Comparison of ENCODE assay signal across 9 cellular contexts in the genomic region with DNA sequence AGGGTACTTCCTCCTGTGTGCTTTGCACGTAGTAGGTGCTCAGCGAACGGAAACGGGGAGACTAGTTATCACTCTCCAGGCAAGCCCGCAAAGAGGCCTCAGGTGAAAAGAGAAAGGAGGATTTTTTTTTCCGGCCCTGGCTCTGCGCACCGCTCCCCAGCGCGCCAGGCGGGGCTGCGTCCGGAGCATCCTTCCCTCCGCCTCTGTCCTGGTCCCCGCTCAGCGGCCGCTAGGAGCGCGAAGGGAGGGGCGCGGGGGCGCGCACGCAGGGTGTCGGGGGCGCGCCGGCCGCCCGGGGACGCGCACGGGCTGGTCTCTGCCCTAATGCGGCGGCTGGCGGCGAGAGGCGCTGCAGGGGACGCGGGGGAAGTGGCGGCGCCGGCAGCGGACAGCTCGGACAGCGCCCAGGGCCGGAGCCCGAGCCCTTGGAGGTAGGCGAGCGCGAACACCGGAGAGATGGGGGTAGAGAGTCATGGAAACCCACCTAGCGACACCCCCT. TPM values are rescaled to one million over a fixed set of nuclear protein-coding genes. Genes with fewer than 3 reads are reported as not detected.
DNase-seq lines count a peak whose midpoint lies in the region; ATAC-seq, FAIRE-seq and TF ChIP-seq lines count a peak whose summit lies in the region.
"Had no signal": no experiment of that assay in that cellular context is flagged by ENCODE, and none has a peak within 500 bp of the region (broad histone marks: within the 10 kb centered on the region; RNA-seq: fewer than 3 reads in every experiment).

No MANE protein-coding gene starts in this region.

- H3K9me2 ChIP-seq in GM23338 (ENCODE audit: insufficient read depth), result no peaks in the 10 kb centered on the region

- TF ChIP-seq RAD21 in A549 (conservative IDR thresholded peaks at IDR 0.05 in 1 of 2, IDR thresholded peaks at IDR 0.05 in 1 of 2) (no peak), K562 (CRISPR knock-in tag; conservative IDR thresholded peaks at IDR 0.05 in 1 of 2, IDR thresholded peaks at IDR 0.05 in 1 of 2) (no peak)

- intact Hi-C loops in K562 (cut with micrococcal nuclease), result loop anchor here (5.0 kb wide), 1 partner anchor 134 kb away; no protein-coding TSS in a partner anchor

- H3K27me3 ChIP-seq in GM23338 (ENCODE audit: insufficient read depth) (peaks cover 7% of the 10 kb centered on the region; the same call in 1 of the 2 replicates), K562 (ENCODE audit: control insufficient read depth in 2 of 2, insufficient read depth in 2 of 2, low read length in 2 of 2) (peaks cover 18 to 34% of the 10 kb centered on the region in 2 experiments), iPS-20b (ENCODE audit: insufficient read depth, low read length) (peaks cover 48% of the 10 kb centered on the region)

- H3K4me1 Mint-ChIP-seq in GM23338, result peaks cover 30% of the 10 kb centered on the region

- TF ChIP-seq CTCF in A549 (IDR thresholded peaks at IDR 0.05), result no peak
- no peak; a peak in 1 of 4 replicates for TF ChIP-seq CTCF in GM23338 (conservative IDR thresholded peaks at IDR 0.05; ENCODE audit: low read depth in 2 of 2)
- peak in 1 of 3 experiments; percentile 16; a peak in 1 of 6 replicates for TF ChIP-seq CTCF in K562 (IDR thresholded peaks at IDR 0.05 in 2 of 3, conservative IDR thresholded peaks at IDR 0.05 in 1 of 3; ENCODE audit: insufficient read depth in 2 of 3, low read depth in 1 of 3, low read length in 3 of 3)

- H3K4me3 ChIP-seq in A549, result peak overlapping the region; percentile 32
- peak overlapping the region; percentile 63 for H3K4me3 ChIP-seq in GM23338
- no peak overlapping the region for H3K4me3 ChIP-seq in K562
- H3K4me3 ChIP-seq in iPS-20b (ENCODE audit: low read length), result peak overlapping the region; percentile 77
- H3K4me3 ChIP-seq in skeletal muscle cell (ENCODE audit: low read depth, low read length), result peak overlapping the region; percentile 50

- no TSS peak for BruUV-seq in K562 (replicated peaks; lab: Mats Ljungman, UMichigan)

- no peaks in the 10 kb centered on the region; the same call in 2 of the 3 replicates for H3K4me1 ChIP-seq in A549
- H3K4me1 ChIP-seq in GM23338 (ENCODE audit: insufficient read depth), result peaks cover 21% of the 10 kb centered on the region
- H3K4me1 ChIP-seq in K562 (replicated peaks in 1 of 2; ENCODE audit: control insufficient read depth in 2 of 2, insufficient read depth in 2 of 2, low read length in 2 of 2), result peaks cover 0 to 8% of the 10 kb centered on the region in 2 experiments; a peak in 2 of 5 replicates
- H3K4me1 ChIP-seq in iPS-20b (ENCODE audit: insufficient read depth, low read length), result peaks cover 9% of the 10 kb centered on the region

- H3K9me3 Mint-ChIP-seq in GM23338, result no peaks in the 10 kb centered on the region

- TF ChIP-seq POLR2A in A549 (IDR thresholded peaks at IDR 0.05; ENCODE audit: low read length) (no peak), K562 (conservative IDR thresholded peaks at IDR 0.05) (no peak)

- H4K20me1 ChIP-seq in GM23338 (replicated peaks; ENCODE audit: insufficient read depth) (peaks cover 9% of the 10 kb centered on the region), K562 (replicated peaks; ENCODE audit: control insufficient read depth, insufficient read depth, low read length) (peaks cover 15% of the 10 kb centered on the region)

- H3K36me3 ChIP-seq in GM23338 (ENCODE audit: insufficient read depth), result no peaks in the 10 kb centered on the region
- no peaks in the 10 kb centered on the region for H3K36me3 ChIP-seq in K562 (ENCODE audit: control insufficient read depth, insufficient read depth, low read length)
- no peaks in the 10 kb centered on the region for H3K36me3 ChIP-seq in iPS-20b (ENCODE audit: insufficient read depth, low read depth, low read length)

- TF ChIP-seq EP300 in A549 (IDR thresholded peaks at IDR 0.05), result no peak
- no peak for TF ChIP-seq EP300 in K562 (IDR thresholded peaks at IDR 0.05; ENCODE audit: low read length)

- DNase-seq in A549 (ENCODE audit: low read depth in 1 of 2, low spot score in 1 of 2) (peak; percentile 60 to 84), GM23338 (ENCODE audit: low spot score) (peak; percentile 94), K562 (ENCODE audit: extremely low read depth in 1 of 4, low spot score in 3 of 4) (peak; percentile 69 to 93 (median 85)), skeletal muscle cell (ENCODE audit: low read depth) (peak; percentile 20), NK-92 (lab: John Stamatoyannopoulos, UW; ENCODE audit: unreplicated experiment) (no peak)

- H3K9ac ChIP-seq in K562 (ENCODE audit: insufficient read depth in 1 of 2, low read depth in 2 of 2, low read length in 2 of 2) (no peak overlapping the region), iPS-20b (ENCODE audit: low read depth, low read length) (peak overlapping the region; percentile 8; the same call in 1 of the 2 replicates)

- H3K4me3 Mint-ChIP-seq in GM23338, result peak overlapping the region; percentile 73

- H3K79me2 ChIP-seq in GM23338 (replicated peaks; ENCODE audit: insufficient read depth), result no peaks in the 10 kb centered on the region
- H3K79me2 ChIP-seq in K562 (ENCODE audit: control insufficient read depth, insufficient read depth, low read length), result no peaks in the 10 kb centered on the region

- peak overlapping the region; percentile 100 for H2AFZ ChIP-seq in GM23338
- H2AFZ ChIP-seq in K562 (ENCODE audit: low read depth, low read length), result no peak overlapping the region

- no peaks in the 10 kb centered on the region for H3K9me1 ChIP-seq in K562 (ENCODE audit: control insufficient read depth, insufficient read depth, low read length)

- H3K4me2 ChIP-seq in A549 (peak overlapping the region; percentile 70), GM23338 (peak overlapping the region; percentile 85), K562 (ENCODE audit: insufficient read depth, low read length) (no peak overlapping the region)

- peaks cover 14% of the 10 kb centered on the region for H3K27me3 Mint-ChIP-seq in GM23338 (ENCODE audit: insufficient read depth, low read depth, poor library complexity)

- H3F3A ChIP-seq in GM23338 (replicated peaks; ENCODE audit: low read depth), result no peaks in the 10 kb centered on the region

- no peak for FAIRE-seq in A549 (lab: Jason Lieb, UNC)
- no peak for FAIRE-seq in K562 (lab: Jason Lieb, UNC)
- FAIRE-seq: colon had no signal

- POLR2A ChIA-PET in A549 (lab: Yijun Ruan, JAX), result no interaction called here
- POLR2A ChIA-PET in K562 (lab: Yijun Ruan, JAX), result no interaction called here

- no peak overlapping the region for H3K27ac Mint-ChIP-seq in GM23338

- ATAC-seq in A549 (peak; percentile 85 to 91), GM23338 (peak; percentile 87), K562 (peak; percentile 93), GM18520 (IDR thresholded peaks at IDR 0.05; ENCODE audit: unreplicated experiment) (no peak)

- in situ Hi-C loops in K562 (cut with MboI), result no loop called here

- H3K9me3 ChIP-seq in A549 (no peaks in the 10 kb centered on the region), K562 (replicated peaks; ENCODE audit: control insufficient read depth, insufficient read depth, low read depth, low read length) (no peaks in the 10 kb centered on the region), iPS-20b (ENCODE audit: insufficient read depth, low read depth, low read length) (no peaks in the 10 kb centered on the region)

- CTCF ChIA-PET in A549 (lab: Yijun Ruan, JAX), result interaction anchor here (0.7 to 19.3 kb wide), 6 partner anchors 9 to 263 kb away, joined by 3 to 272 read pairs (median 4); no protein-coding TSS in a partner anchor
- CTCF ChIA-PET in K562 (lab: Yijun Ruan, JAX; ENCODE audit: low intra/inter-chr PET ratio), result interaction anchor here (0.6 kb wide), 1 partner anchor 600 kb away, joined by 3 read pairs; no protein-coding TSS in a partner anchor

- WGBS in A549 (ENCODE audit: missing lambda C conversion rate), result 11% methylated on average over 14 of the region's 53 CpGs
- 12% methylated on average over 23 of the region's 53 CpGs for WGBS in K562 (ENCODE audit: insufficient coverage, low coverage, missing lambda C conversion rate)

- H3K27ac ChIP-seq in A549 (peak overlapping the region in 1 of 2 experiments; percentile 69; a peak in 3 of 6 replicates), GM23338 (ENCODE audit: low read depth) (no peak overlapping the region), K562 (ENCODE audit: extremely low read depth, low read depth, low read length) (no peak overlapping the region), iPS-20b (ENCODE audit: low read length) (no peak overlapping the region)

- H3K36me3 Mint-ChIP-seq in GM23338 (ENCODE audit: low read depth), result no peaks in the 10 kb centered on the region

TF ChIP-seq in GM23338, 12 proteins besides CTCF, POLR2A, EP300 and RAD21 (continues in another document):
- TF ChIP-seq POLR2AphosphoS5 (IDR thresholded peaks at IDR 0.05; ENCODE audit: low read depth), result no peak

RNA-seq across cellular contexts. Expression of gene NFASC, which starts 42.3 kb away (rescaled TPM):
- polyA plus RNA-seq in A549 (2011; rRNA removed) (0.21 and 0.27 TPM in 2 replicates), A549 (2017; fragmentation: RNase III; extraction: RNeasy Plus Mini Kit Qiagen cat#74134 plus additional on column Dnase treatment) (0.39 to 0.51 TPM (median 0.45 TPM) in 3 replicates), GM23338 (2016; fragmentation: Nextera tagmentation; extraction: Ambion mirVana) (3.0 and 3.9 TPM in 2 replicates), K562 (2011; rRNA removed) (0.03 TPM in 1 of 2 replicates, not detected in the other), K562 (2014; fragmentation: Illumina TruSeq; extraction: Trizol) (0.06 TPM in 1 of 2 replicates, not detected in the other), K562 (2014; fragmentation: Nextera tagmentation; extraction: Ambion mirVana) (not detected), K562 (2014; rRNA removed) (not detected in 2 replicates)
- polyA plus RNA-seq in A549 (2012; cell fraction: cytosol; rRNA removed), result 0.29 and 0.35 TPM in 2 replicates
- 0.65 and 0.79 TPM in 2 replicates for polyA plus RNA-seq in A549 (2012; cell fraction: nucleus; rRNA removed)
- polyA minus RNA-seq in A549 (2011; rRNA and poly(A)+ RNA removed), result 0.34 and 0.58 TPM in 2 replicates
- total RNA-seq in GM23338 (2014; rRNA removed; shearing (Covaris generic)), result 7.6 and 11.7 TPM in 2 replicates
- polyA plus RNA-seq in PFSK-1 (2012; ENCODE audit: insufficient read length, low read depth), result 0.29 TPM
- not detected in 2 replicates for total RNA-seq in K562 (2011; cell fraction: chromatin; rRNA removed; ENCODE audit: low replicate concordance)
- not detected in 2 replicates for total RNA-seq in K562 (2011; cell fraction: nucleolus; rRNA removed)
- 0.92 TPM in 1 of 2 replicates, not detected in the other for total RNA-seq in K562 (2011; cell fraction: nucleoplasm; rRNA removed)
- total RNA-seq in K562 (2014; rRNA removed) (not detected in 2 replicates), K562 (2014; rRNA removed; fragmentation: Illumina TruSeq; extraction: Trizol) (not detected in 2 replicates), K562 (2015; rRNA removed; fragmentation: Illumina TruSeq; extraction: Trizol) (not detected in 2 replicates), K562 (2021) (0.04 and 0.16 TPM in 2 replicates)
- polyA plus RNA-seq in K562 (2011; cell fraction: cytosol; rRNA removed), result not detected in 2 replicates
- polyA plus RNA-seq in K562 (2011; cell fraction: nucleus; rRNA removed), result 0.14 TPM in 1 of 2 replicates, not detected in the other
- 0.05 and 0.58 TPM in 2 replicates for polyA plus RNA-seq in K562 (2012)
- polyA minus RNA-seq in K562 (2011; rRNA and poly(A)+ RNA removed), result not detected in 2 replicates
- polyA minus RNA-seq in K562 (2011; cell fraction: cytosol; rRNA and poly(A)+ RNA removed), result not detected in 2 replicates
- not detected in 2 replicates for polyA minus RNA-seq in K562 (2011; cell fraction: nucleus; rRNA and poly(A)+ RNA removed)

Comparison
In these comparisons a context has a peak if more than half of its experiments do, and no peak if none do; other contexts are left out.
1. Of the 35 proteins assayed by ChIP-seq in both K562 and A549: peak only in K562: none; only in A549: none; in both: REST; in neither: 32; mixed calls (peak in some experiments, not most) for 2.